ENCODE assay signal across 1 cellular context in genomic region chr19:55586976-55587668, GRCh38.
TF ChIP-seq lines count a peak whose summit lies in the region.

No MANE protein-coding gene starts in this region.

TF ChIP-seq in K562, 482 proteins besides CTCF, POLR2A, EP300 and RAD21 (continued from another document and continues in another):
- no peak for TF ChIP-seq CHD7 (IDR thresholded peaks at IDR 0.05; ENCODE audit: low read depth, low read length)
- peak; percentile 92 to 93 for TF ChIP-seq NRF1 (conservative IDR thresholded peaks at IDR 0.05 in 1 of 2, IDR thresholded peaks at IDR 0.05 in 1 of 2)
- no peak for TF ChIP-seq THRAP3 (IDR thresholded peaks at IDR 0.05; ENCODE audit: borderline replicate concordance)
- TF ChIP-seq ZBTB33 (CRISPR knock-in tag; IDR thresholded peaks at IDR 0.05): 0 out of 2 replicates have a peak, but pooled peaks have one; percentile 16
- no peak for TF ChIP-seq BRF2 (IDR thresholded peaks at IDR 0.05; ENCODE audit: borderline replicate concordance, insufficient read depth, insufficient read length)
- no peak for TF ChIP-seq SIX5 (IDR thresholded peaks at IDR 0.05; ENCODE audit: borderline replicate concordance in 1 of 2, insufficient read depth in 1 of 2, low read depth in 1 of 2, low read length in 2 of 2)
- peak; percentile 53; the same call in 1 of the 2 replicates for TF ChIP-seq CREM (IDR thresholded peaks at IDR 0.05; ENCODE audit: low read depth)
- no peak for TF ChIP-seq GTF3C2 (IDR thresholded peaks at IDR 0.05; ENCODE audit: borderline replicate concordance, extremely low read depth, insufficient read length)
- peak; percentile 69; the same call in 1 of the 2 replicates for TF ChIP-seq MXI1 (IDR thresholded peaks at IDR 0.05; ENCODE audit: low read depth, low read length)
- TF ChIP-seq CBX8 (IDR thresholded peaks at IDR 0.05; ENCODE audit: borderline replicate concordance, extremely low read depth, low read depth, low read length, poor library complexity, severe bottlenecking): no peak
- TF ChIP-seq ARID4B (CRISPR knock-in tag; IDR thresholded peaks at IDR 0.05): no peak
- TF ChIP-seq GATA2 (CRISPR knock-in tag; IDR thresholded peaks at IDR 0.05): no peak
- peak in 1 of 2 experiments; percentile 30; a peak in 2 of 4 replicates for TF ChIP-seq MAZ (CRISPR knock-in tag; conservative IDR thresholded peaks at IDR 0.05 in 1 of 2, IDR thresholded peaks at IDR 0.05 in 1 of 2)
- no peak for TF ChIP-seq E2F1 (CRISPR knock-in tag; IDR thresholded peaks at IDR 0.05)
- TF ChIP-seq ZNF609 (CRISPR knock-in tag; IDR thresholded peaks at IDR 0.05; ENCODE audit: borderline replicate concordance): no peak
- TF ChIP-seq CBX3 (IDR thresholded peaks at IDR 0.05; ENCODE audit: borderline replicate concordance in 1 of 2, low read length in 2 of 2): no peak
- no peak for TF ChIP-seq RBM14 (IDR thresholded peaks at IDR 0.05; ENCODE audit: borderline replicate concordance, insufficient read depth, low read depth, low read length)
